ENCODE assay signal across 14 cellular contexts in the genomic region with DNA sequence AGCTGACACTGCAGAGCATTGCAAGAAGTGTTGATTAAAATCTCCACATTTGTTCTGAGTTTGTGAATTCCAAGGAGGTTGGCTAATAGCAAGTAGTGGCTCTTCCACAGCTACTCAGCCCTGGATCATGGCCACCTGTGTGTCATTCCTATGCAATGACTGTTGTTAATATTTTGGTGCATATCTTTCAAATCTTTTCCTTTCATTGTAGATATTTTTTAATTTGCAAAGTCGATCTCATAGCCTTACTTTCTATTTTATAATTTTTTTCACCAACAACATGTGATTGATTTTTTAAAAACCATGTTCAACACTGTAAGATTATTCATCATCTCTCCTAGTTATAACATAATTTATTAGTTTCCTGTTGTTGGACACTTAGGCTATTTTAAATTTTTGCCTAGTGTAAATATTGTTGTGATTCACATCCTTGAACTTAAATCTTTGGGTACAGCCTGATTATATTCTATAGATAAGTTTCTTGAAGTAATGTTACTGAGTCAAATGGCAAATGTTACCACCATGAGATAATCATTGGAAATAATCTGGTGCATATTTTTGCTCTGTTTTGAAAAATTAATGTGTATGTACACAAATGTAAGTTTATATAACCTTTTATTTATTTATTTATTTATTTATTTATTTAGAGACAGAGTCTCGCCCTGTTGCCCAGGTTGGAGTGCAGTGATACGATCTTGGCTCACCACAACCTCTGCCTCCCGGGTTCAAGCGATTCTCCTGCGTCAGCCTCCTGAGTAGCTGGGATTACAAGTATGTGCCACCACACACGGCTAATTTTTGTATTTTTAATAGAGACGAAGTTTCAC. TPM values are rescaled to one million over a fixed set of nuclear protein-coding genes. Genes with fewer than 3 reads are reported as not detected.
DNase-seq lines count a peak whose midpoint lies in the region; ATAC-seq and TF ChIP-seq lines count a peak whose summit lies in the region.
"Had no signal": no experiment of that assay in that cellular context is flagged by ENCODE, and none has a peak within 500 bp of the region (broad histone marks: within the 10 kb centered on the region; RNA-seq: fewer than 3 reads in every experiment).

No MANE protein-coding gene starts in this region.

- H3K9me3 ChIP-seq in tibial nerve: no peaks in the 10 kb centered on the region
- H3K9me3 ChIP-seq: testis had no signal

- no peaks in the 10 kb centered on the region for H3K4me1 ChIP-seq in tibial nerve

- H3K27ac Mint-ChIP-seq in activated CD4-positive, alpha-beta memory T cell treated with anti-CD3 and anti-CD28 coated beads, Interleukin-2, amount 10 ng/mL, durations not matched to agents 7 days and 5 days: no peak overlapping the region
- H3K27ac Mint-ChIP-seq: activated naive CD4-positive, alpha-beta T cell treated with anti-CD3 and anti-CD28 coated beads, Interleukin-2, amount 50 U/mL, for 24 hours had no signal

- POLR2A ChIA-PET in activated CD4-positive, alpha-beta memory T cell treated with anti-CD3 and anti-CD28 coated beads, Interleukin-2, amount 10 ng/mL, durations not matched to agents 7 days and 5 days (lab: Charles Lee): no interaction called here

- CTCF ChIA-PET in activated CD4-positive, alpha-beta memory T cell treated with anti-CD3 and anti-CD28 coated beads, Interleukin-2, amount 10 ng/mL, durations not matched to agents 7 days and 5 days (lab: Charles Lee): interaction anchor here (1.2 to 3.9 kb wide), 3 partner anchors 10 to 152 kb away, joined by 3 to 41 read pairs (median 6); no protein-coding TSS in a partner anchor

- peak in 1 of 2 donors; percentile 52 for TF ChIP-seq EP300 in tibial nerve (IDR thresholded peaks at IDR 0.05)

- no peaks in the 10 kb centered on the region for H3K36me3 Mint-ChIP-seq in activated CD4-positive, alpha-beta memory T cell treated with anti-CD3 and anti-CD28 coated beads, Interleukin-2, amount 10 ng/mL, durations not matched to agents 7 days and 5 days (ENCODE audit: low read depth)
- H3K36me3 Mint-ChIP-seq: activated naive CD4-positive, alpha-beta T cell treated with anti-CD3 and anti-CD28 coated beads, Interleukin-2, amount 50 U/mL, for 24 hours had no signal

- no peak for TF ChIP-seq POLR2A in tibial nerve (IDR thresholded peaks at IDR 0.05)

- TF ChIP-seq CTCF in tibial nerve (IDR thresholded peaks at IDR 0.05): no peak

- H3K4me1 Mint-ChIP-seq in activated CD4-positive, alpha-beta memory T cell treated with anti-CD3 and anti-CD28 coated beads, Interleukin-2, amount 10 ng/mL, durations not matched to agents 7 days and 5 days: peaks cover 7% of the 10 kb centered on the region
- H3K4me1 Mint-ChIP-seq: activated naive CD4-positive, alpha-beta T cell treated with anti-CD3 and anti-CD28 coated beads, Interleukin-2, amount 50 U/mL, for 24 hours had no signal

- no peak overlapping the region for H3K4me3 Mint-ChIP-seq in activated CD4-positive, alpha-beta memory T cell treated with anti-CD3 and anti-CD28 coated beads, Interleukin-2, amount 10 ng/mL, durations not matched to agents 7 days and 5 days
- H3K4me3 Mint-ChIP-seq: activated naive CD4-positive, alpha-beta T cell treated with anti-CD3 and anti-CD28 coated beads, Interleukin-2, amount 50 U/mL, for 24 hours had no signal

- H3K27me3 Mint-ChIP-seq in activated CD4-positive, alpha-beta memory T cell treated with anti-CD3 and anti-CD28 coated beads, Interleukin-2, amount 10 ng/mL, durations not matched to agents 7 days and 5 days: peaks cover 13% of the 10 kb centered on the region

- H3K27me3 ChIP-seq in tibial nerve: no peaks in the 10 kb centered on the region
- H3K27me3 ChIP-seq: testis had no signal

- no peaks in the 10 kb centered on the region for H3K36me3 ChIP-seq in tibial nerve

- WGBS in tibial nerve, 2 donors: 92 to 94% methylated on average over 8 of the region's 8 CpGs

- no peaks in the 10 kb centered on the region for H3K9me3 Mint-ChIP-seq in activated CD4-positive, alpha-beta memory T cell treated with anti-CD3 and anti-CD28 coated beads, Interleukin-2, amount 10 ng/mL, durations not matched to agents 7 days and 5 days
- H3K9me3 Mint-ChIP-seq: activated naive CD4-positive, alpha-beta T cell treated with anti-CD3 and anti-CD28 coated beads, Interleukin-2, amount 50 U/mL, for 24 hours had no signal

- intact Hi-C loops in left ventricle myocardium superior (cut with micrococcal nuclease): no loop called here

- no peak overlapping the region for H3K4me3 ChIP-seq in tibial nerve
- H3K4me3 ChIP-seq: testis had no signal

- ATAC-seq in left ventricle myocardium superior (peak; percentile 76), HG03045 (IDR thresholded peaks at IDR 0.05; ENCODE audit: unreplicated experiment) (no peak), HG03280 (IDR thresholded peaks at IDR 0.05; ENCODE audit: unreplicated experiment) (no peak), HG02970 (IDR thresholded peaks at IDR 0.05; ENCODE audit: low FRiP score, unreplicated experiment) (no peak)

- DNase-seq in HCEC 1CT: peak; percentile 81
- DNase-seq in astrocyte of the hippocampus (ENCODE audit: low read depth, low spot score): peak; percentile 82
- DNase-seq in left ventricle myocardium superior: no peak
- peak; percentile 46 to 70 for DNase-seq in tibial nerve (ENCODE audit: low spot score in 2 of 2)
- no peak for DNase-seq in activated CD4-positive, alpha-beta memory T cell treated with anti-CD3 and anti-CD28 coated beads, Interleukin-2, amount 10 ng/mL, durations not matched to agents 7 days and 5 days
- DNase-seq: activated CD4-positive, alpha-beta T cell treated with anti-CD3 and anti-CD28 coated beads for 4 hours; effector CD4-positive, alpha-beta T cell; occipital lobe; SHP77 treated with DMSO at 0.1 percent for 48 hours; testis had no signal

- no peak overlapping the region for H3K27ac ChIP-seq in tibial nerve
- H3K27ac ChIP-seq: testis had no signal

RNA-seq across cellular contexts. Expression of gene ARHGAP10, which starts 17.1 kb away (rescaled TPM):
- total RNA-seq in left ventricle myocardium superior (69.2 TPM), tibial nerve (100 to 1,000 TPM; 131 to 217 (median 206) TPM)
- total RNA-seq in activated CD4-positive, alpha-beta memory T cell treated with anti-CD3 and anti-CD28 coated beads, Interleukin-2, amount 10 ng/mL, durations not matched to agents 7 days and 5 days: 10 to 100 TPM; 19.7 to 22.2 TPM

RNA-seq across cellular contexts. Expression of gene PRMT9, which starts 30.8 kb away (rescaled TPM):
- 5.1 TPM for total RNA-seq in left ventricle myocardium superior
- total RNA-seq in tibial nerve: 10 to 100 TPM in 1 of 4 donors, 1 to 10 TPM in 3; 5.9 to 11.1 (median 6.9) TPM
- 10 to 100 TPM; 11.0 to 12.0 TPM for total RNA-seq in activated CD4-positive, alpha-beta memory T cell treated with anti-CD3 and anti-CD28 coated beads, Interleukin-2, amount 10 ng/mL, durations not matched to agents 7 days and 5 days

Comparison
In these comparisons a context has a peak if more than half of its experiments do, and no peak if none do; other contexts are left out.
1. DNase-seq: peak in HCEC 1CT (single experiment), astrocyte of the hippocampus (single experiment) and tibial nerve (2 of 2); none in left ventricle myocardium superior (single experiment) and activated CD4-positive, alpha-beta memory T cell treated with anti-CD3 and anti-CD28 coated beads, Interleukin-2, amount 10 ng/mL, durations not matched to agents 7 days and 5 days (single experiment).